In genomic region chr3:9767418-9767817, GRCh38 we compare ENCODE assay signal across 1 cellular context.
TF ChIP-seq lines count a peak whose summit lies in the region.

No MANE protein-coding gene starts in this region.

TF ChIP-seq in WTC11, 78 proteins besides CTCF, POLR2A, EP300 and RAD21:
- TF ChIP-seq FOXP4 (CRISPR knock-in tag; IDR thresholded peaks at IDR 0.05) (no peak), NR3C1 (CRISPR knock-in tag; conservative IDR thresholded peaks at IDR 0.05; ENCODE audit: low read depth) (no peak), ZMAT4 (CRISPR knock-in tag; IDR thresholded peaks at IDR 0.05) (no peak), FOXP1 (CRISPR knock-in tag; IDR thresholded peaks at IDR 0.05; ENCODE audit: borderline replicate concordance) (no peak), MAX (CRISPR knock-in tag; IDR thresholded peaks at IDR 0.05) (no peak), ZNF416 (CRISPR knock-in tag; IDR thresholded peaks at IDR 0.05) (no peak), PRRX2 (CRISPR knock-in tag; IDR thresholded peaks at IDR 0.05) (no peak), ZNF671 (CRISPR knock-in tag; IDR thresholded peaks at IDR 0.05) (no peak), ZNF396 (CRISPR knock-in tag; IDR thresholded peaks at IDR 0.05; ENCODE audit: borderline replicate concordance) (no peak), AFF4 (CRISPR knock-in tag; IDR thresholded peaks at IDR 0.05; ENCODE audit: borderline replicate concordance) (no peak), ATF1 (CRISPR knock-in tag; IDR thresholded peaks at IDR 0.05) (no peak)
